ENCODE assay signal across 21 cellular contexts in the genomic region with DNA sequence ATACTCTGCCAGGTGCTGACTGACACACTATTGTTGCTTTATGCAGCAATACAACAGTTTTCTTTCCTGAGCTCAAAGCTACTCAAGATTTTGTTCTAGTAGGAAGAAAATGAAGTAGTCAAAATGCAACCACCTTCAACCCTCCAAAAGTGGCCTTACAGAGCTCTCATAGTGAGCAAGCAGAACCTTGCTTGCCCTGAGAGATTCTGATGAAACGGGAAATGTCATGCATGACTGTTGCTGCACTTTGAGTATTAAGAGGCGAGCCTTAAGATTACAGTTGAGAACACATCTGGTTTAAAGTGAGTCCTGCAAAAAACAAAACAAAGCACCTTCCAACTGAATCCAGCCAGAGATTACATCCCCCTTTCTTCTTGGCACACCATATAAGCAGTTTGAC. TPM values are rescaled to one million over a fixed set of nuclear protein-coding genes. Genes with fewer than 3 reads are reported as not detected.
DNase-seq lines count a peak whose midpoint lies in the region; ATAC-seq and TF ChIP-seq lines count a peak whose summit lies in the region.
"Had no signal": no experiment of that assay in that cellular context is flagged by ENCODE, and none has a peak within 500 bp of the region (broad histone marks: within the 10 kb centered on the region; RNA-seq: fewer than 3 reads in every experiment).

No MANE protein-coding gene starts in this region.

- no peaks in the 10 kb centered on the region for H3K36me3 ChIP-seq in left lung
- H3K36me3 ChIP-seq: neural progenitor cell had no signal

- H3K27ac ChIP-seq in left lung: peak overlapping the region in 1 of 2 donors; percentile 59
- H3K27ac ChIP-seq: neural progenitor cell, PC-9, testis had no signal

- no peaks in the 10 kb centered on the region for H3K27me3 ChIP-seq in left lung
- H3K27me3 ChIP-seq: neural progenitor cell, testis had no signal

- no peak for TF ChIP-seq CTCF in left lung (IDR thresholded peaks at IDR 0.05)

- intact Hi-C loops in left lung (cut with DNase I): no loop called here

- no peak for TF ChIP-seq POLR2A in GM18505 (IDR thresholded peaks at IDR 0.05; ENCODE audit: borderline replicate concordance, extremely low read depth, insufficient read depth, insufficient read length)

- no peaks in the 10 kb centered on the region for H3K9me3 ChIP-seq in left lung
- H3K9me3 ChIP-seq: testis had no signal

- DNase-seq in left lung: no peak
- no peak for DNase-seq in 8988T
- DNase-seq: activated gamma-delta T cell, erythroblast, GF-D8, IMR-90, NCI-H2029 treated with DMSO at 0.1 percent for 48 hours, NCI-H524 treated with DMSO at 0.1 percent for 48 hours, PC-9, testis had no signal

- H3K4me1 ChIP-seq in left lung: peaks cover 0 to 18% of the 10 kb centered on the region in 2 donors
- H3K4me1 ChIP-seq: neural progenitor cell had no signal

- ATAC-seq in GM18505 (IDR thresholded peaks at IDR 0.05; ENCODE audit: unreplicated experiment) (peak; percentile 91), GM21515 (IDR thresholded peaks at IDR 0.05; ENCODE audit: unreplicated experiment) (peak; percentile 67), HG03469 (IDR thresholded peaks at IDR 0.05; ENCODE audit: unreplicated experiment) (peak; percentile 88), left lung (peak; percentile 24), HG03342 (IDR thresholded peaks at IDR 0.05; ENCODE audit: unreplicated experiment) (no peak), HG02642 (IDR thresholded peaks at IDR 0.05; ENCODE audit: poor library complexity, unreplicated experiment) (no peak), GM18907 (IDR thresholded peaks at IDR 0.05; ENCODE audit: unreplicated experiment) (no peak)

- no peak overlapping the region for H3K4me3 ChIP-seq in left lung
- H3K4me3 ChIP-seq: neural progenitor cell, PC-9, testis had no signal

RNA-seq across cellular contexts. Expression of a gene that starts 29.7 kb away (rescaled TPM):
- total RNA-seq in left lung: not detected
- total RNA-seq: activated CD8-positive, alpha-beta memory T cell treated with anti-CD3 and anti-CD28 coated beads for 36 hours; B cell; IMR-90; mesenteric fat pad; PC-9; renal cortical epithelial cell; testis had no signal

Comparison
In these comparisons a context has a peak if more than half of its experiments do, and no peak if none do; other contexts are left out.
1. ATAC-seq: peak in GM18505 (single experiment), GM21515 (single experiment), HG03469 (single experiment) and left lung (single experiment); none in HG03342 (single experiment), HG02642 (single experiment) and GM18907 (single experiment).